ENCODE assay signal across 8 cellular contexts in the genomic region with DNA sequence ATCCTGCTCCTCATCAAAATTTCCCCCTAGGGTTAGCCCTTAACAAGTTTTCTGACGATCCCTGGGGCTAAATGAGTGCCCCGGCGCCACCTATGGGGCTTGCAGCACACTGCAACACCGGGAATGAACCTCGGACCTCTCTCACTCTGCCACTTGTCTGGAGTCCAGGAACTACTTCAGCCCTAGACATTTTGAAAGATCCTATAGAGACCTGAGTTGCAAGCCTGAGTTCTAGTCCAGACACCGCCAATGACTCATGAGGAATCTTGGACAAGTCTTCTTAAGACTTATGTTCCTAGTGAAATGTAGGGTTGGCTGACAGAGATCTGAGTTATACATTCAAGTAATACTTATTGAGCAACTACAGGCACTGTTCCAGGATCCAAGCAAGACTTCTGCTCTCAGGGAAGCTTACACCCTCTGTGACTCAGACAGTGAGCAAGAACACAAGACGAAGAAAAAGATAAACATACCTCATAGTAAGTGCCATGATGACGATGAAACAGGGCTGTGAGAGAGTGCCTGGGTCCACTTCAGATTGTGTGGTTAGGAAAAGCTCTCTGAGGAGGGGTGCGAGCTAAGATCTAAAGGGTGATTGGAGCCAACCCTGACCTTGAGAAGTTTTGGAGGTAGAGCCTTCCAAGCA. TPM values are rescaled to one million over a fixed set of nuclear protein-coding genes. Genes with fewer than 3 reads are reported as not detected.
DNase-seq lines count a peak whose midpoint lies in the region; ATAC-seq and TF ChIP-seq lines count a peak whose summit lies in the region.

No MANE protein-coding gene starts in this region.

- CTCF ChIA-PET in activated CD4-positive, alpha-beta T cell treated with anti-CD3 and anti-CD28 coated beads for 36 hours (lab: Charles Lee), result interaction anchor here (1.0 to 1.2 kb wide), 2 partner anchors 37 to 41 kb away, joined by 4 read pairs; no protein-coding TSS in a partner anchor
- CTCF ChIA-PET in activated B cell treated with CpG ODN at 0.5 μM for 24 hours (lab: Charles Lee), result interaction anchor here (0.7 kb wide), 1 partner anchor 597 kb away, joined by 3 read pairs; no protein-coding TSS in a partner anchor

- no peaks in the 10 kb centered on the region for H3K9me3 ChIP-seq in HAP-1
- no peaks in the 10 kb centered on the region for H3K9me3 ChIP-seq in MM.1S (replicated peaks; ENCODE audit: insufficient read depth, low read length)
- H3K9me3 ChIP-seq in trophoblast cell (ENCODE audit: insufficient read depth, low read depth, low read length), result no peaks in the 10 kb centered on the region

- no peak overlapping the region for H4K91ac ChIP-seq in trophoblast cell (ENCODE audit: low read depth, low read length)

- H3K4me3 Mint-ChIP-seq in activated CD4-positive, alpha-beta T cell treated with anti-CD3 and anti-CD28 coated beads for 36 hours, result no peak overlapping the region
- H3K4me3 Mint-ChIP-seq in activated B cell treated with CpG ODN at 0.5 μM for 24 hours, result no peak overlapping the region

- H2AFZ ChIP-seq in MM.1S (ENCODE audit: low read length) (0 out of 2 replicates have a peak overlapping the region, but pooled peaks have one; percentile 17), trophoblast cell (ENCODE audit: insufficient read depth, low read length, poor library complexity) (no peak overlapping the region)

- H4K20me1 ChIP-seq in MM.1S (ENCODE audit: insufficient read depth, low read length), result no peaks in the 10 kb centered on the region

- H3F3A ChIP-seq in MM.1S (ENCODE audit: insufficient read depth, low read length), result no peaks in the 10 kb centered on the region

- no peak overlapping the region for H2AK5ac ChIP-seq in trophoblast cell (ENCODE audit: low read length)

- H4K12ac ChIP-seq in trophoblast cell (ENCODE audit: low read depth, low read length), result no peak overlapping the region

- H3K14ac ChIP-seq in trophoblast cell (ENCODE audit: low read length), result no peak overlapping the region

- H3K18ac ChIP-seq in trophoblast cell (ENCODE audit: low read length), result no peak overlapping the region

- in situ Hi-C loops in HAP-1 (cut with MboI; ENCODE audit: low sequenced_read_pairs), result no loop called here

- no peak overlapping the region for H4K8ac ChIP-seq in trophoblast cell (ENCODE audit: low read depth, low read length)

- H3K79me2 ChIP-seq in MM.1S (ENCODE audit: low read length) (no peaks in the 10 kb centered on the region), trophoblast cell (ENCODE audit: control insufficient read depth, insufficient read depth, low read length, poor library complexity) (no peaks in the 10 kb centered on the region)

- H3K27me3 ChIP-seq in HAP-1 (ENCODE audit: low read depth) (peaks cover 7% of the 10 kb centered on the region; the same call in 1 of the 2 replicates), MM.1S (replicated peaks; ENCODE audit: insufficient read depth, low read length) (no peaks in the 10 kb centered on the region), trophoblast cell (ENCODE audit: insufficient read depth, low read length) (no peaks in the 10 kb centered on the region)

- H3K23ac ChIP-seq in trophoblast cell (ENCODE audit: low read length), result no peak overlapping the region

- H3K36me3 Mint-ChIP-seq in activated CD4-positive, alpha-beta T cell treated with anti-CD3 and anti-CD28 coated beads for 36 hours (ENCODE audit: low read depth), result no peaks in the 10 kb centered on the region
- no peaks in the 10 kb centered on the region for H3K36me3 Mint-ChIP-seq in activated B cell treated with CpG ODN at 0.5 μM for 24 hours (ENCODE audit: low read depth)

- POLR2A ChIA-PET in activated CD4-positive, alpha-beta T cell treated with anti-CD3 and anti-CD28 coated beads for 36 hours (lab: Charles Lee), result no interaction called here
- POLR2A ChIA-PET in activated B cell treated with CpG ODN at 0.5 μM for 24 hours (lab: Charles Lee), result no interaction called here

- H3K27me3 Mint-ChIP-seq in activated CD4-positive, alpha-beta T cell treated with anti-CD3 and anti-CD28 coated beads for 36 hours, result peaks cover 23% of the 10 kb centered on the region
- peaks cover 24% of the 10 kb centered on the region for H3K27me3 Mint-ChIP-seq in activated B cell treated with CpG ODN at 0.5 μM for 24 hours

- no peak overlapping the region for H2BK120ac ChIP-seq in trophoblast cell (ENCODE audit: insufficient read depth, low read length, poor library complexity)

- intact Hi-C loops in activated CD4-positive, alpha-beta T cell treated with anti-CD3 and anti-CD28 coated beads for 36 hours (cut with DNase I, micrococcal nuclease), result no loop called here
- intact Hi-C loops in activated B cell treated with CpG ODN at 0.5 μM for 24 hours (cut with micrococcal nuclease), result loop anchor here (1.0 kb wide), 1 partner anchor 379 kb away; no protein-coding TSS in a partner anchor
- intact Hi-C loops in posterior cingulate gyrus (cut with DNase I), result no loop called here

- TF ChIP-seq CTCF in MM.1S (IDR thresholded peaks at IDR 0.05; ENCODE audit: low read length), result peak; percentile 94
- TF ChIP-seq CTCF in activated B cell treated with CpG ODN at 0.5 μM for 24 hours (IDR thresholded peaks at IDR 0.05), result peak; percentile 59
- TF ChIP-seq CTCF in fibroblast of pulmonary artery (IDR thresholded peaks at IDR 0.05; ENCODE audit: low read length, missing control alignments), result peak; percentile 82

- H3K9me2 ChIP-seq in MM.1S (replicated peaks; ENCODE audit: insufficient read depth, low read length), result no peaks in the 10 kb centered on the region

- peak; percentile 78 for ATAC-seq in activated CD4-positive, alpha-beta T cell treated with anti-CD3 and anti-CD28 coated beads for 36 hours
- ATAC-seq in activated B cell treated with CpG ODN at 0.5 μM for 24 hours (ENCODE audit: low read depth), result peak; percentile 76

- H2BK5ac ChIP-seq in trophoblast cell (ENCODE audit: low read depth, low read length, poor library complexity), result no peak overlapping the region

- H3K4me3 ChIP-seq in HAP-1 (no peak overlapping the region), MM.1S (ENCODE audit: low read length) (no peak overlapping the region), fibroblast of pulmonary artery (replicated peaks; ENCODE audit: low read depth, low read length) (no peak overlapping the region), trophoblast cell (ENCODE audit: low read depth, low read length) (no peak overlapping the region)

- no CpG with 5 or more reads among the region's 9 CpGs for WGBS in trophoblast cell (ENCODE audit: extremely low coverage, insufficient coverage, insufficient read length)

- H3K36me3 ChIP-seq in HAP-1 (replicated peaks), result no peaks in the 10 kb centered on the region
- no peaks in the 10 kb centered on the region for H3K36me3 ChIP-seq in MM.1S (replicated peaks; ENCODE audit: insufficient read depth, low read length)
- H3K36me3 ChIP-seq in trophoblast cell (ENCODE audit: control insufficient read depth in 1 of 2, insufficient read depth in 2 of 2, low read length in 2 of 2), result no peaks in the 10 kb centered on the region

- no peak overlapping the region for H2BK12ac ChIP-seq in trophoblast cell (ENCODE audit: low read length)

- H3K9me3 Mint-ChIP-seq in activated CD4-positive, alpha-beta T cell treated with anti-CD3 and anti-CD28 coated beads for 36 hours (ENCODE audit: low read depth), result no peaks in the 10 kb centered on the region
- no peaks in the 10 kb centered on the region for H3K9me3 Mint-ChIP-seq in activated B cell treated with CpG ODN at 0.5 μM for 24 hours

- peak; percentile 70 for DNase-seq in activated CD4-positive, alpha-beta T cell treated with anti-CD3 and anti-CD28 coated beads for 36 hours
- DNase-seq in activated CD4-positive, alpha-beta T cell treated with anti-CD3 and anti-CD28 coated beads, Interleukin-2, amount 50 U/mL, for 4 hours, result no peak
- DNase-seq in HAP-1 (ENCODE audit: low spot score in 2 of 2), result peak; percentile 35 to 75
- peak; percentile 67 for DNase-seq in MM.1S
- DNase-seq in activated B cell treated with CpG ODN at 0.5 μM for 24 hours, result peak; percentile 25
- DNase-seq in fibroblast of pulmonary artery (ENCODE audit: low read depth), result peak; percentile 100
- peak; percentile 88 to 97 for DNase-seq in trophoblast cell
- DNase-seq in posterior cingulate gyrus, result no peak

- peaks cover 4% of the 10 kb centered on the region for H3K4me1 ChIP-seq in HAP-1
- no peaks in the 10 kb centered on the region for H3K4me1 ChIP-seq in MM.1S (ENCODE audit: low read length)
- H3K4me1 ChIP-seq in trophoblast cell (ENCODE audit: control insufficient read depth in 1 of 2, insufficient read depth in 2 of 2, low read length in 2 of 2), result no peaks in the 10 kb centered on the region

- H3K4ac ChIP-seq in trophoblast cell (ENCODE audit: low read depth, low read length), result no peak overlapping the region

- H3K27ac Mint-ChIP-seq in activated CD4-positive, alpha-beta T cell treated with anti-CD3 and anti-CD28 coated beads for 36 hours, result no peak overlapping the region
- H3K27ac Mint-ChIP-seq in activated B cell treated with CpG ODN at 0.5 μM for 24 hours, result no peak overlapping the region

- H3K4me1 Mint-ChIP-seq in activated CD4-positive, alpha-beta T cell treated with anti-CD3 and anti-CD28 coated beads for 36 hours, result no peaks in the 10 kb centered on the region
- H3K4me1 Mint-ChIP-seq in activated B cell treated with CpG ODN at 0.5 μM for 24 hours, result no peaks in the 10 kb centered on the region

- H3K27ac ChIP-seq in MM.1S (ENCODE audit: low read length) (no peak overlapping the region), trophoblast cell (ENCODE audit: low read depth, low read length) (no peak overlapping the region)

- no peak overlapping the region for H3K9ac ChIP-seq in MM.1S (ENCODE audit: low read length)
- no peak overlapping the region for H3K9ac ChIP-seq in trophoblast cell (ENCODE audit: low read length)

- no peaks in the 10 kb centered on the region for H3K79me1 ChIP-seq in trophoblast cell (ENCODE audit: low read length)

- H3K4me2 ChIP-seq in MM.1S (ENCODE audit: low read depth, low read length) (no peak overlapping the region; the same call in 1 of the 2 replicates), trophoblast cell (ENCODE audit: low read length) (no peak overlapping the region)

RNA-seq across cellular contexts. Expression of gene STK33, which starts 10.2 kb away (rescaled TPM):
- 1 to 10 TPM in 1 of 2 experiments, under 1 TPM in 1; 0.55 to 1.4 TPM for total RNA-seq in activated CD4-positive, alpha-beta T cell treated with anti-CD3 and anti-CD28 coated beads for 36 hours
- 11.4 and 14.0 TPM in 2 replicates for total RNA-seq in activated B cell treated with CpG ODN at 0.5 μM for 24 hours
- 0.39 and 0.48 TPM in 2 replicates for polyA plus RNA-seq in trophoblast cell (2013)

Comparison
In these comparisons a context has a peak if more than half of its experiments do, and no peak if none do; other contexts are left out.
1. DNase-seq: peak in activated CD4-positive, alpha-beta T cell treated with anti-CD3 and anti-CD28 coated beads for 36 hours (single experiment), HAP-1 (2 of 2), MM.1S (single experiment), activated B cell treated with CpG ODN at 0.5 μM for 24 hours (single experiment), fibroblast of pulmonary artery (single experiment) and trophoblast cell (2 of 2); none in activated CD4-positive, alpha-beta T cell treated with anti-CD3 and anti-CD28 coated beads, Interleukin-2, amount 50 U/mL, for 4 hours (0 of 2) and posterior cingulate gyrus (0 of 10).
2. Peak in every context shown above with its lines, with median percentiles within 50 percentile points of each other: CTCF ChIP-seq.